In the genomic region with DNA sequence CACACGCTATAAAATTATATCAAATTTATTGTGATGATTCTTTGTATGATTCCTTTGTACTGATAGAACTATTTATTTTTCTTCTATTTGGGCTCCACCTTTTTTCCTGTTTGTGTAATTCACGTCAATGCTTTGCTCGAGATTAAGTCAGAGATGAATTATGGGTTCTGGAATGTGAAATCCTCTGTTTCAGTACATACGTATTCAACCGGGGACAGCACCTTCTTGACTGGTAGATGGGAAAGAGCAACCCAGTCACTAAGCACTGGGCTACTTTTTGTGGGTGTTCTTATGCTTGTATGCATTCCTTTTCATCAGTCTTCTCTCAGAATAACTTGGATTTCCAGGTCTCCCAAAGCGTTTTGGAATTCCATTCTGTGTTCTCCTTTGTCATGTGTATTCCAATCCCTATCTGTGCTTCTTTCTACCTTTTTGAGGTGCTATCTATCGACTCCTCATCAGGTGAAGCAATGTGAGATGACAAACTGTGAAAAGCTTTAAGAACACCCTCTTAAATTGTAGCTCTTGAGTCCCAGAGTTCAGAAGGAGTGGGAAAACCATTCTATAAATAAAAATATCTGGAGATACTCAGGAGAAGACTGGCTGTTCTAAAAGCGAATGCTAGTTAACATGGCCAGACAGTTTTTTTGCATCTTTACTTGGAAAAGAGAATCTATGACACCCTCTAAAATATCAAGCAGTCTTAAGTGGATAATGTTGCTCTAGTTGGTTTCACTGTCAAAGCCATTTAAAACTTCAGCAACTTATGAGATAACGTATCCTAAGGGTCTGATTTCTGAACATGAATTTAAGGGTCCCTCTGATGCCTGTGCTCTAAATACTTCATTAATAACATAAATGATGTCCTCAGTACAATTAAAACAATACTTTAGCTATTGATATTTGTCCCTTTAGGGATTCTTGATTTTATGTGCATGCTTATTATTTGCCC, we compare ENCODE assay signal across 9 cellular contexts.
DNase-seq lines count a peak whose midpoint lies in the region; ATAC-seq and TF ChIP-seq lines count a peak whose summit lies in the region.
"Had no signal": no experiment of that assay in that cellular context is flagged by ENCODE, and none has a peak within 500 bp of the region (broad histone marks: within the 10 kb centered on the region; RNA-seq: fewer than 3 reads in every experiment).

No MANE protein-coding gene starts in this region.

- DNase-seq in EH (ENCODE audit: low read depth) (peak; percentile 63), RWPE1 (ENCODE audit: low spot score) (peak; percentile 66), epithelial cell of prostate (ENCODE audit: low read depth, low spot score) (peak; percentile 96), NCI-H1694 (lab: John Stamatoyannopoulos, UW) (no peak), NAMALWA (ENCODE audit: low spot score) (no peak)
- DNase-seq in naive thymus-derived CD4-positive, alpha-beta T cell = no peak
- DNase-seq in stimulated activated CD4-positive, alpha-beta T cell treated with anti-CD3 and anti-CD28 coated beads, Interleukin-4, amount 100 ng/mL, for 24 hours = no peak
- DNase-seq: KG1 had no signal

- no peaks in the 10 kb centered on the region for H3K9me3 ChIP-seq in naive thymus-derived CD4-positive, alpha-beta T cell (ENCODE audit: control insufficient read depth in 2 of 3, low read length in 3 of 3)

- H3K27me3 Mint-ChIP-seq in naive thymus-derived CD4-positive, alpha-beta T cell = peaks cover 2 to 11% (median 5%) of the 10 kb centered on the region in 5 donors

- H3K4me1 ChIP-seq in rectal smooth muscle tissue (ENCODE audit: control insufficient read depth, insufficient read depth, low read length) = peaks cover 3% of the 10 kb centered on the region
- H3K4me1 ChIP-seq in naive thymus-derived CD4-positive, alpha-beta T cell (ENCODE audit: control insufficient read depth in 2 of 2, insufficient read depth in 2 of 2, low read length in 2 of 2) = peaks cover 0 to 3% of the 10 kb centered on the region in 2 donors

- TF ChIP-seq CTCF in RWPE1 (conservative IDR thresholded peaks at IDR 0.05; ENCODE audit: low read depth) = no peak

- intact Hi-C loops in naive thymus-derived CD4-positive, alpha-beta T cell (cut with micrococcal nuclease) = loop anchor here in 1 of 2 donors (2.0 kb wide), 1 partner anchor 46 kb away; no protein-coding TSS in a partner anchor

- H3K27me3 ChIP-seq in rectal smooth muscle tissue (ENCODE audit: control insufficient read depth, insufficient read depth, low read length) = no peaks in the 10 kb centered on the region
- no peaks in the 10 kb centered on the region for H3K27me3 ChIP-seq in naive thymus-derived CD4-positive, alpha-beta T cell (ENCODE audit: control insufficient read depth in 2 of 2, insufficient read depth in 2 of 2, low read length in 2 of 2)

- H3K4me3 Mint-ChIP-seq in naive thymus-derived CD4-positive, alpha-beta T cell = no peak overlapping the region

- peaks cover 0 to 24% (median 0%) of the 10 kb centered on the region in 5 donors for H3K36me3 Mint-ChIP-seq in naive thymus-derived CD4-positive, alpha-beta T cell

- CTCF ChIA-PET in RWPE1 (lab: Yijun Ruan, JAX) = interaction anchor here (0.7 kb wide), 1 partner anchor 36 kb away, joined by 3 read pairs; no protein-coding TSS in a partner anchor
- CTCF ChIA-PET in naive thymus-derived CD4-positive, alpha-beta T cell (lab: Charles Lee) = no interaction called here

- no peaks in the 10 kb centered on the region for H3K36me3 ChIP-seq in rectal smooth muscle tissue (ENCODE audit: control insufficient read depth, insufficient read depth, low read length)
- H3K36me3 ChIP-seq in naive thymus-derived CD4-positive, alpha-beta T cell (ENCODE audit: control insufficient read depth in 2 of 3, insufficient read depth in 3 of 3, low read length in 3 of 3) = no peaks in the 10 kb centered on the region

- H3K4me3 ChIP-seq in rectal smooth muscle tissue (ENCODE audit: low read length) = no peak overlapping the region
- H3K4me3 ChIP-seq in naive thymus-derived CD4-positive, alpha-beta T cell (ENCODE audit: low read length) = no peak overlapping the region

- peaks cover 0 to 10% (median 0%) of the 10 kb centered on the region in 11 donors for H3K9me3 Mint-ChIP-seq in naive thymus-derived CD4-positive, alpha-beta T cell

- no peak for ATAC-seq in naive thymus-derived CD4-positive, alpha-beta T cell

- H3K27ac ChIP-seq in RWPE1 = peak overlapping the region; percentile 99
- H3K27ac ChIP-seq in epithelial cell of prostate = peak overlapping the region; percentile 100
- H3K27ac ChIP-seq in rectal smooth muscle tissue (ENCODE audit: low read depth, low read length) = peak overlapping the region; percentile 15
- no peak overlapping the region for H3K27ac ChIP-seq in naive thymus-derived CD4-positive, alpha-beta T cell (ENCODE audit: low read depth, low read length)

- no peak overlapping the region for H3K9ac ChIP-seq in rectal smooth muscle tissue (ENCODE audit: low read length)

- POLR2A ChIA-PET in RWPE1 (lab: Yijun Ruan, JAX; ENCODE audit: low non-redundant PET) = no interaction called here
- POLR2A ChIA-PET in naive thymus-derived CD4-positive, alpha-beta T cell (lab: Charles Lee) = no interaction called here

- peaks cover 0 to 23% (median 0%) of the 10 kb centered on the region in 7 donors for H3K4me1 Mint-ChIP-seq in naive thymus-derived CD4-positive, alpha-beta T cell

- peak overlapping the region in 1 of 9 donors; percentile 86 for H3K27ac Mint-ChIP-seq in naive thymus-derived CD4-positive, alpha-beta T cell

Comparison
In these comparisons a context has a peak if more than half of its experiments do, and no peak if none do; other contexts are left out.
1. DNase-seq: peak in EH (single experiment), RWPE1 (single experiment) and epithelial cell of prostate (single experiment); none in NCI-H1694 (single experiment), naive thymus-derived CD4-positive, alpha-beta T cell (0 of 9), NAMALWA (single experiment) and stimulated activated CD4-positive, alpha-beta T cell treated with anti-CD3 and anti-CD28 coated beads, Interleukin-4, amount 100 ng/mL, for 24 hours (single experiment).